Comparison of ENCODE assay signal across 1 cellular context in the genomic region with DNA sequence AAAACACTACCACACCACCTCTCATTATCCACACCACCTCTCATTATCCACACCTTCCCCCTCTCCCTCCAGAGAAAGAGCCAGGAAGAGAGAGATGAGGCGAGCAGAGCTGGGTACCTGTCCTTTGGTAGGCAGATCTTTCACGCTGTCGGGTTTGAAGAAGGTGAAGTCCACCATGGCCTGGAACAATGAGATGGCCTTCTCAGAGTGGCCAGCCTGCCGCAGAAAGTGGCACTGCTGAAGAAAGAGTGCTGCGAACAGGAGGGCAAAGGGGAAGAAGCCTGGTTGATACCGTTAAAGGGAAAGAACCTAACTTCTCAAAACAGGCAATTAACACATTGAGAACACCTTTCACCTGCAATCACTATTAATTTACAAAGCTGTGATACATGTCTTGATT.
TF ChIP-seq lines count a peak whose summit lies in the region.

No MANE protein-coding gene starts in this region.

TF ChIP-seq in HCT116, 20 proteins besides CTCF, POLR2A, EP300 and RAD21 (continued from another document):
- TF ChIP-seq, protein P1, sequence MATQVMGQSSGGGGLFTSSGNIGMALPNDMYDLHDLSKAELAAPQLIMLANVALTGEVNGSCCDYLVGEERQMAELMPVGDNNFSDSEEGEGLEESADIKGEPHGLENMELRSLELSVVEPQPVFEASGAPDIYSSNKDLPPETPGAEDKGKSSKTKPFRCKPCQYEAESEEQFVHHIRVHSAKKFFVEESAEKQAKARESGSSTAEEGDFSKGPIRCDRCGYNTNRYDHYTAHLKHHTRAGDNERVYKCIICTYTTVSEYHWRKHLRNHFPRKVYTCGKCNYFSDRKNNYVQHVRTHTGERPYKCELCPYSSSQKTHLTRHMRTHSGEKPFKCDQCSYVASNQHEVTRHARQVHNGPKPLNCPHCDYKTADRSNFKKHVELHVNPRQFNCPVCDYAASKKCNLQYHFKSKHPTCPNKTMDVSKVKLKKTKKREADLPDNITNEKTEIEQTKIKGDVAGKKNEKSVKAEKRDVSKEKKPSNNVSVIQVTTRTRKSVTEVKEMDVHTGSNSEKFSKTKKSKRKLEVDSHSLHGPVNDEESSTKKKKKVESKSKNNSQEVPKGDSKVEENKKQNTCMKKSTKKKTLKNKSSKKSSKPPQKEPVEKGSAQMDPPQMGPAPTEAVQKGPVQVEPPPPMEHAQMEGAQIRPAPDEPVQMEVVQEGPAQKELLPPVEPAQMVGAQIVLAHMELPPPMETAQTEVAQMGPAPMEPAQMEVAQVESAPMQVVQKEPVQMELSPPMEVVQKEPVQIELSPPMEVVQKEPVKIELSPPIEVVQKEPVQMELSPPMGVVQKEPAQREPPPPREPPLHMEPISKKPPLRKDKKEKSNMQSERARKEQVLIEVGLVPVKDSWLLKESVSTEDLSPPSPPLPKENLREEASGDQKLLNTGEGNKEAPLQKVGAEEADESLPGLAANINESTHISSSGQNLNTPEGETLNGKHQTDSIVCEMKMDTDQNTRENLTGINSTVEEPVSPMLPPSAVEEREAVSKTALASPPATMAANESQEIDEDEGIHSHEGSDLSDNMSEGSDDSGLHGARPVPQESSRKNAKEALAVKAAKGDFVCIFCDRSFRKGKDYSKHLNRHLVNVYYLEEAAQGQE (IDR thresholded peaks at IDR 0.05; ENCODE audit: low read depth): no peak
- TF ChIP-seq TCF7L2 (IDR thresholded peaks at IDR 0.05; ENCODE audit: borderline replicate concordance, extremely low read depth, insufficient read depth, insufficient read length): no peak
- TF ChIP-seq, protein P2, sequence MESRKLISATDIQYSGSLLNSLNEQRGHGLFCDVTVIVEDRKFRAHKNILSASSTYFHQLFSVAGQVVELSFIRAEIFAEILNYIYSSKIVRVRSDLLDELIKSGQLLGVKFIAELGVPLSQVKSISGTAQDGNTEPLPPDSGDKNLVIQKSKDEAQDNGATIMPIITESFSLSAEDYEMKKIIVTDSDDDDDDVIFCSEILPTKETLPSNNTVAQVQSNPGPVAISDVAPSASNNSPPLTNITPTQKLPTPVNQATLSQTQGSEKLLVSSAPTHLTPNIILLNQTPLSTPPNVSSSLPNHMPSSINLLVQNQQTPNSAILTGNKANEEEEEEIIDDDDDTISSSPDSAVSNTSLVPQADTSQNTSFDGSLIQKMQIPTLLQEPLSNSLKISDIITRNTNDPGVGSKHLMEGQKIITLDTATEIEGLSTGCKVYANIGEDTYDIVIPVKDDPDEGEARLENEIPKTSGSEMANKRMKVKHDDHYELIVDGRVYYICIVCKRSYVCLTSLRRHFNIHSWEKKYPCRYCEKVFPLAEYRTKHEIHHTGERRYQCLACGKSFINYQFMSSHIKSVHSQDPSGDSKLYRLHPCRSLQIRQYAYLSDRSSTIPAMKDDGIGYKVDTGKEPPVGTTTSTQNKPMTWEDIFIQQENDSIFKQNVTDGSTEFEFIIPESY (IDR thresholded peaks at IDR 0.05; ENCODE audit: extremely low read depth, insufficient replicate concordance, low read length): no peak
